Comparison of ENCODE assay signal across 30 cellular contexts in genomic region chr12:129665414-129665813, GRCh38.
"Had no signal": no experiment of that assay in that cellular context is flagged by ENCODE, and none has a peak within 500 bp of the region (broad histone marks: within the 10 kb centered on the region; RNA-seq: fewer than 3 reads in every experiment).

No MANE protein-coding gene starts in this region.

- ATAC-seq: activated CD4-positive, alpha-beta T cell treated with anti-CD3 and anti-CD28 coated beads for 36 hours; activated CD8-positive, alpha-beta memory T cell treated with anti-CD3 and anti-CD28 coated beads, Interleukin-2, amount 10 ng/mL, durations not matched to agents 7 days and 5 days; activated CD8-positive, alpha-beta T cell treated with anti-CD3 and anti-CD28 coated beads, Interleukin-2, amount 10 ng/mL, durations not matched to agents 7 days and 5 days; activated naive CD8-positive, alpha-beta T cell treated with anti-CD3 and anti-CD28 coated beads, Interleukin-2, amount 50 U/mL, for 24 hours; esophagus mucosa; T-helper 17 cell had no signal

- H3K9me3 ChIP-seq: ascending aorta had no signal

- FAIRE-seq: frontal cortex had no signal

- DNase-seq: activated B cell treated with CpG ODN at 0.5 μM for 24 hours; activated CD4-positive, alpha-beta memory T cell treated with anti-CD3 and anti-CD28 coated beads for 36 hours; activated CD4-positive, alpha-beta T cell treated with anti-CD3 and anti-CD28 coated beads for 36 hours; activated CD4-positive, alpha-beta T cell treated with anti-CD3 and anti-CD28 coated beads, Interleukin-2, amount 10 ng/mL, durations not matched to agents 24 days and 14 days; activated CD4-positive, CD25-positive, alpha-beta regulatory T cell treated with anti-CD3 and anti-CD28 coated beads, Interleukin-2, amount 50 U/mL, for 72 hours; activated CD8-positive, alpha-beta memory T cell treated with anti-CD3 and anti-CD28 coated beads, Interleukin-2, amount 10 ng/mL, durations not matched to agents 7 days and 5 days; activated CD8-positive, alpha-beta memory T cell treated with anti-CD3 and anti-CD28 coated beads, Interleukin-2, amount 50 U/mL, for 4 hours; activated CD8-positive, alpha-beta T cell treated with anti-CD3 and anti-CD28 coated beads, Interleukin-2, amount 10 ng/mL, durations not matched to agents 7 days and 5 days; activated effector memory CD4-positive, alpha-beta T cell treated with anti-CD3 and anti-CD28 coated beads, Interleukin-2, amount 50 U/mL, for 16 hours; activated naive CD4-positive, alpha-beta T cell treated with anti-CD3 and anti-CD28 coated beads for 36 hours; activated naive CD8-positive, alpha-beta T cell treated with anti-CD3 and anti-CD28 coated beads for 36 hours; activated naive CD8-positive, alpha-beta T cell treated with anti-CD3 and anti-CD28 coated beads, Interleukin-2, amount 50 U/mL, for 24 hours; activated T-cell treated with anti-CD3 and anti-CD28 coated beads, Interleukin-2, amount 50 U/mL, for 1 hour; activated T-cell treated with anti-CD3 and anti-CD28 coated beads, Interleukin-2, amount 50 U/mL, for 48 hours; central memory CD4-positive, alpha-beta T cell; cerebellar nuclear complex; dorsolateral prefrontal cortex; effector memory CD4-positive, alpha-beta T cell; endodermal cell; foreskin fibroblast; head of caudate nucleus; T-helper 17 cell; T1000; WERI-Rb-1 had no signal

- H3K36me3 ChIP-seq: ascending aorta, breast epithelium, cardiac muscle cell, WERI-Rb-1 had no signal

- H3K4me1 ChIP-seq: ascending aorta, breast epithelium had no signal

- H3K27ac ChIP-seq: ascending aorta, breast epithelium, cardiac muscle cell, coronary artery, dorsolateral prefrontal cortex, WERI-Rb-1 had no signal

- H3K4me3 ChIP-seq: ascending aorta, breast epithelium, cardiac muscle cell, coronary artery, dorsolateral prefrontal cortex had no signal

- H3K27me3 ChIP-seq: ascending aorta, breast epithelium, cardiac muscle cell, dorsolateral prefrontal cortex had no signal
